16 cellular contexts compared by ENCODE assay signal in the genomic region with DNA sequence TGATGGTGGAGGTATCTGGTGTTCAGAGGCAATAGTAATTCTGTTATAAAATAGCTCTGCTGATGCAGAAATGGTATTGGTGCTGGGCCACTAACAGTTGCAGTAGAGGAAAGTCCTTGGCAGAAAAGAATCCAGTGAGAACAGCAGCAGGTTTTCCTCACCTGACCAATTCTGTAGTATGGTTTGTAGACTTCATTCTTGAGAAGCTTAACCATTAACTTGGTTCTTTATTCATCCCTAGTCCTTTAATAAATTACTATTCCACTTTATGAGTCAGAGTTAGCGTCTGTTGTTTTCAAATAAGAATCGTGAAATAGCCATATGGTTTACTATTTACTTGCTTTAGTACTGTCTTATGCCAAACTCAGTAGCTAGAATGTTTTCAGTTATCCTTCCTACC.
"Had no signal": no experiment of that assay in that cellular context is flagged by ENCODE, and none has a peak within 500 bp of the region (broad histone marks: within the 10 kb centered on the region; RNA-seq: fewer than 3 reads in every experiment).

No MANE protein-coding gene starts in this region.

- H3K9me3 ChIP-seq: tibial artery had no signal

- H3K27me3 ChIP-seq: tibial artery had no signal

- H3K27ac ChIP-seq: coronary artery, parathyroid adenoma, tibial artery had no signal

- H3K4me1 ChIP-seq: parathyroid adenoma, tibial artery had no signal

- H3K4me3 ChIP-seq: coronary artery, tibial artery had no signal

- H2AFZ ChIP-seq: parathyroid adenoma had no signal

- ATAC-seq: left cardiac atrium; naive thymus-derived CD4-positive, alpha-beta T cell; stimulated activated memory B cell treated with anti-CD40 and anti-IgM and Interleukin-4, amounts not matched to agents 10 μg/mL and 1 μg/mL and 100 μg/mL, for 72 hours; T-cell had no signal

- H3K9ac ChIP-seq: parathyroid adenoma had no signal

- H3K36me3 ChIP-seq: tibial artery had no signal

- DNase-seq: activated CD4-positive, CD25-positive, alpha-beta regulatory T cell treated with anti-CD3 and anti-CD28 coated beads, Interleukin-2, amount 50 U/mL, for 72 hours; activated naive CD8-positive, alpha-beta T cell treated with anti-CD3 and anti-CD28 coated beads for 36 hours; amygdala; central memory CD4-positive, alpha-beta T cell; foreskin fibroblast; glutamatergic neuron; hypothalamus; left cardiac atrium; naive thymus-derived CD4-positive, alpha-beta T cell; stimulated activated CD4-positive, alpha-beta T cell treated with anti-CD3 and anti-CD28 coated beads, Interleukin-2, amount 100 ng/mL, for 48 hours; T-cell; T-helper 9 cell; tibial artery had no signal
